ENCODE assay signal across 10 cellular contexts in genomic region chr19:14138576-14139265, GRCh38. TPM values are rescaled to one million over a fixed set of nuclear protein-coding genes. Genes with fewer than 3 reads are reported as not detected.
DNase-seq lines count a peak whose midpoint lies in the region; ATAC-seq, FAIRE-seq and TF ChIP-seq lines count a peak whose summit lies in the region.
"Had no signal": no experiment of that assay in that cellular context is flagged by ENCODE, and none has a peak within 500 bp of the region (broad histone marks: within the 10 kb centered on the region; RNA-seq: fewer than 3 reads in every experiment).

No MANE protein-coding gene starts in this region.

- WGBS in adrenal gland, 4 donors = 72 to 82% (median 80%) methylated on average over 9 of the region's 9 CpGs

- peak overlapping the region; percentile 60 for H3K4me3 Mint-ChIP-seq in activated T-cell treated with anti-CD3 and anti-CD28 coated beads, Interleukin-2, amount 50 U/mL, for 4 hours

- H3K27me3 Mint-ChIP-seq in activated T-cell treated with anti-CD3 and anti-CD28 coated beads, Interleukin-2, amount 50 U/mL, for 4 hours (ENCODE audit: low read depth) = no peaks in the 10 kb centered on the region

- no peaks in the 10 kb centered on the region for H3K9me3 Mint-ChIP-seq in activated T-cell treated with anti-CD3 and anti-CD28 coated beads, Interleukin-2, amount 50 U/mL, for 4 hours

- peaks cover 8% of the 10 kb centered on the region for H3K79me2 ChIP-seq in keratinocyte (ENCODE audit: control insufficient read depth, insufficient read depth, low read length)

- H3K27ac ChIP-seq in adrenal gland (peak overlapping the region in 3 of 5 donors; percentile 23 to 67 (median 66)), keratinocyte (ENCODE audit: control insufficient read depth, insufficient read depth, low read length) (no peak overlapping the region), thoracic aorta (peak overlapping the region; percentile 93 to 95)

- TF ChIP-seq CTCF in adrenal gland (IDR thresholded peaks at IDR 0.05) = no peak
- TF ChIP-seq CTCF in keratinocyte (optimal IDR thresholded peaks at IDR 0.05 in 1 of 3, IDR thresholded peaks at IDR 0.05 in 1 of 3, conservative IDR thresholded peaks at IDR 0.05 in 1 of 3; ENCODE audit: extremely low read depth in 1 of 3, insufficient read depth in 2 of 3, low read length in 3 of 3) = no peak
- no peak for TF ChIP-seq CTCF in thoracic aorta (IDR thresholded peaks at IDR 0.05)

- H3K4me3 ChIP-seq in adrenal gland (no peak overlapping the region), keratinocyte (ENCODE audit: control insufficient read depth in 2 of 3, extremely low read depth in 1 of 3, insufficient read depth in 2 of 3, low read depth in 1 of 3, low read length in 3 of 3) (peak overlapping the region in 1 of 3 experiments; percentile 18), thoracic aorta (peak overlapping the region; percentile 2)

- intact Hi-C loops in adrenal gland (cut with DNase I) (loop anchor here in 1 of 2 donors (10.0 kb wide), 1 partner anchor 54 kb away; the partner anchor contains the start of gene C19orf67), sciatic nerve (cut with DNase I) (loop anchor here (10.0 kb wide), 1 partner anchor 54 kb away; the partner anchor contains the start of gene C19orf67)

- H4K20me1 ChIP-seq in keratinocyte (ENCODE audit: control insufficient read depth, extremely low read depth, insufficient read depth, low read length) = no peaks in the 10 kb centered on the region

- no peak overlapping the region for H2AFZ ChIP-seq in keratinocyte (ENCODE audit: control insufficient read depth, low read length)

- FAIRE-seq in keratinocyte (lab: Jason Lieb, UNC) = no peak
- no peak for FAIRE-seq in GM12891 (lab: Jason Lieb, UNC)
- FAIRE-seq: endometrium had no signal

- H3K4me1 ChIP-seq in adrenal gland (replicated peaks in 1 of 2) = peaks cover 4 to 24% of the 10 kb centered on the region in 2 donors
- peaks cover 13% of the 10 kb centered on the region for H3K4me1 ChIP-seq in keratinocyte (ENCODE audit: control insufficient read depth, extremely low read depth, insufficient read depth, low read length)
- H3K4me1 ChIP-seq in thoracic aorta (ENCODE audit: control insufficient read depth in 1 of 2, low read depth in 2 of 2) = peaks cover 16 to 28% of the 10 kb centered on the region in 2 donors

- peaks cover 2% of the 10 kb centered on the region for H3K9me1 ChIP-seq in keratinocyte (ENCODE audit: control insufficient read depth, extremely low read depth, insufficient read depth, low read length)

- peak overlapping the region; percentile 12 for H3K4me2 ChIP-seq in keratinocyte (ENCODE audit: control insufficient read depth, extremely low read depth, insufficient read depth, low read depth, low read length)

- peaks cover 7% of the 10 kb centered on the region for H3K36me3 Mint-ChIP-seq in activated T-cell treated with anti-CD3 and anti-CD28 coated beads, Interleukin-2, amount 50 U/mL, for 4 hours (ENCODE audit: insufficient read depth)

- TF ChIP-seq POLR2A in adrenal gland (IDR thresholded peaks at IDR 0.05) = no peak
- TF ChIP-seq POLR2A in GM12891 (IDR thresholded peaks at IDR 0.05; ENCODE audit: low read depth, low read length) = no peak

- no peak overlapping the region for H3K9ac ChIP-seq in keratinocyte (ENCODE audit: control insufficient read depth, extremely low read depth, insufficient read depth, low read length)

- H3K9me3 ChIP-seq in adrenal gland (replicated peaks in 1 of 3) = no peaks in the 10 kb centered on the region
- no peaks in the 10 kb centered on the region for H3K9me3 ChIP-seq in keratinocyte (ENCODE audit: control insufficient read depth, low read depth, low read length)
- no peaks in the 10 kb centered on the region for H3K9me3 ChIP-seq in thoracic aorta

- no peak for ATAC-seq in activated T-cell treated with anti-CD3 and anti-CD28 coated beads, Interleukin-2, amount 50 U/mL, for 4 hours
- ATAC-seq in thoracic aorta (ENCODE audit: insufficient number of reproducible peaks, low FRiP score, low read depth) (no peak), sciatic nerve (no peak)

- dilution Hi-C loops in keratinocyte (cut with MboI; ENCODE audit: extremely low pct_ligation_motif_present, low sequenced_read_pairs) = no loop called here

- DNase-seq in activated T-cell treated with anti-CD3 and anti-CD28 coated beads, Interleukin-2, amount 50 U/mL, for 4 hours = no peak
- no peak for DNase-seq in activated T-cell treated with anti-CD3 and anti-CD28 coated beads, Interleukin-2, amount 50 U/mL, for 1 hour
- DNase-seq in adrenal gland (no peak), keratinocyte (ENCODE audit: low read depth, low spot score) (no peak), thoracic aorta (ENCODE audit: low spot score) (no peak), GM12891 (ENCODE audit: insufficient read length, low spot score) (no peak), sciatic nerve (ENCODE audit: low spot score) (no peak), NCI-H2107 treated with DMSO at 0.1 percent for 48 hours (lab: John Stamatoyannopoulos, UW; ENCODE audit: unreplicated experiment) (no peak)
- DNase-seq: T1000 had no signal

- H3K27me3 ChIP-seq in adrenal gland (no peaks in the 10 kb centered on the region), keratinocyte (ENCODE audit: control insufficient read depth, extremely low read depth, insufficient read depth, low read length) (no peaks in the 10 kb centered on the region), thoracic aorta (replicated peaks; ENCODE audit: insufficient read depth) (no peaks in the 10 kb centered on the region)

- H3K4me1 Mint-ChIP-seq in activated T-cell treated with anti-CD3 and anti-CD28 coated beads, Interleukin-2, amount 50 U/mL, for 4 hours (ENCODE audit: low read depth) = peaks cover 38% of the 10 kb centered on the region

- H3K36me3 ChIP-seq in adrenal gland (replicated peaks in 1 of 2) (no peaks in the 10 kb centered on the region), keratinocyte (ENCODE audit: control insufficient read depth in 2 of 2, extremely low read depth in 1 of 2, insufficient read depth in 2 of 2, low read length in 2 of 2) (no peaks in the 10 kb centered on the region), thoracic aorta (no peaks in the 10 kb centered on the region)

RNA-seq across cellular contexts. Expression of gene ASF1B, which starts 2.3 kb away (rescaled TPM):
- total RNA-seq in activated T-cell treated with anti-CD3 and anti-CD28 coated beads, Interleukin-2, amount 50 U/mL, for 4 hours = 10 to 100 TPM; 18.5 to 26.7 (median 21.0) TPM
- 1 to 10 TPM in 7 of 8 donors, under 1 TPM in 1; 0.48 to 8.2 (median 2.2) TPM for total RNA-seq in adrenal gland
- polyA plus RNA-seq in adrenal gland = 1 to 10 TPM in 1 of 3 donors, under 1 TPM in 2; 0.72 to 1.6 (median 0.74) TPM
- 2.1 to 13.1 TPM (median 7.8 TPM) in 3 replicates for polyA plus RNA-seq in keratinocyte
- not detected for polyA plus RNA-seq in keratinocyte (2011; ENCODE audit: low read depth)
- 3.8 and 3.9 TPM in 2 replicates for polyA plus RNA-seq in keratinocyte (2011; cell fraction: cytosol; rRNA removed)
- 1.7 and 1.9 TPM in 2 replicates for polyA plus RNA-seq in keratinocyte (2011; cell fraction: nucleus; rRNA removed)
- polyA plus RNA-seq in keratinocyte (2012; ENCODE audit: low replicate concordance) = 0.24 and 11.8 TPM in 2 replicates
- 1.8 to 10.6 TPM (median 8.2 TPM) in 3 replicates for polyA minus RNA-seq in keratinocyte
- polyA minus RNA-seq in keratinocyte (2011; cell fraction: cytosol; rRNA and poly(A)+ RNA removed) = 3.1 TPM
- 1.7 and 2.0 TPM in 2 replicates for polyA minus RNA-seq in keratinocyte (2011; cell fraction: nucleus; rRNA and poly(A)+ RNA removed)
- total RNA-seq in thoracic aorta = 1 to 10 TPM in 1 of 2 donors, under 1 TPM in 1; 0.14 to 1.1 TPM
- 59.6 TPM for polyA plus RNA-seq in GM12891 (2012; ENCODE audit: low read depth, missing spikeins)
- 0.22 TPM for total RNA-seq in sciatic nerve

RNA-seq across cellular contexts. Expression of gene PRKACA, which starts 21.2 kb away (rescaled TPM):
- total RNA-seq in activated T-cell treated with anti-CD3 and anti-CD28 coated beads, Interleukin-2, amount 50 U/mL, for 4 hours = 10 to 100 TPM; 45.0 to 46.1 (median 45.3) TPM
- 100 to 1,000 TPM; 106 to 457 (median 189) TPM for total RNA-seq in adrenal gland
- polyA plus RNA-seq in adrenal gland = 100 to 1,000 TPM; 145 to 352 (median 155) TPM
- 10.1 to 57.2 TPM (median 13.7 TPM) in 3 replicates for polyA plus RNA-seq in keratinocyte
- 9.4 TPM for polyA plus RNA-seq in keratinocyte (2011; ENCODE audit: low read depth)
- 30.5 and 39.1 TPM in 2 replicates for polyA plus RNA-seq in keratinocyte (2011; cell fraction: cytosol; rRNA removed)
- 22.1 and 26.0 TPM in 2 replicates for polyA plus RNA-seq in keratinocyte (2011; cell fraction: nucleus; rRNA removed)
- 26.5 and 53.2 TPM in 2 replicates for polyA plus RNA-seq in keratinocyte (2012; ENCODE audit: low replicate concordance)
- 23.2 to 80.7 TPM (median 31.9 TPM) in 3 replicates for polyA minus RNA-seq in keratinocyte
- 20.9 TPM for polyA minus RNA-seq in keratinocyte (2011; cell fraction: cytosol; rRNA and poly(A)+ RNA removed)
- polyA minus RNA-seq in keratinocyte (2011; cell fraction: nucleus; rRNA and poly(A)+ RNA removed) = 7.9 and 12.6 TPM in 2 replicates
- 100 to 1,000 TPM in 1 of 2 donors, 10 to 100 TPM in 1; 93.2 to 107 TPM for total RNA-seq in thoracic aorta
- 26.6 TPM for polyA plus RNA-seq in GM12891 (2012; ENCODE audit: low read depth, missing spikeins)
- total RNA-seq in sciatic nerve = 78.0 TPM

RNA-seq across cellular contexts. Expression of gene SAMD1, which starts 48.2 kb away (rescaled TPM):
- total RNA-seq in activated T-cell treated with anti-CD3 and anti-CD28 coated beads, Interleukin-2, amount 50 U/mL, for 4 hours = 100 to 1,000 TPM in 2 of 3 donors, 10 to 100 TPM in 1; 90.0 to 130 (median 112) TPM
- total RNA-seq in adrenal gland = 10 to 100 TPM; 13.2 to 40.6 (median 27.2) TPM
- polyA plus RNA-seq in adrenal gland = 10 to 100 TPM; 10.0 to 41.9 (median 28.4) TPM
- polyA plus RNA-seq in keratinocyte = 5.3 to 11.3 TPM (median 7.3 TPM) in 3 replicates
- polyA plus RNA-seq in keratinocyte (2011; ENCODE audit: low read depth) = 6.5 TPM
- polyA plus RNA-seq in keratinocyte (2011; cell fraction: cytosol; rRNA removed) = 5.3 and 11.3 TPM in 2 replicates
- polyA plus RNA-seq in keratinocyte (2011; cell fraction: nucleus; rRNA removed) = 14.1 and 16.5 TPM in 2 replicates
- 13.6 and 19.5 TPM in 2 replicates for polyA plus RNA-seq in keratinocyte (2012; ENCODE audit: low replicate concordance)
- 4.1 to 14.1 TPM (median 5.3 TPM) in 3 replicates for polyA minus RNA-seq in keratinocyte
- 15.9 TPM for polyA minus RNA-seq in keratinocyte (2011; cell fraction: cytosol; rRNA and poly(A)+ RNA removed)
- 5.1 and 5.6 TPM in 2 replicates for polyA minus RNA-seq in keratinocyte (2011; cell fraction: nucleus; rRNA and poly(A)+ RNA removed)
- 10 to 100 TPM in 1 of 2 donors, 1 to 10 TPM in 1; 8.9 to 27.5 TPM for total RNA-seq in thoracic aorta
- 20.3 TPM for polyA plus RNA-seq in GM12891 (2012; ENCODE audit: low read depth, missing spikeins)
- 22.2 TPM for total RNA-seq in sciatic nerve

RNA-seq across cellular contexts. Expression of gene C19orf67, which starts 53.1 kb away (rescaled TPM):
- total RNA-seq in activated T-cell treated with anti-CD3 and anti-CD28 coated beads, Interleukin-2, amount 50 U/mL, for 4 hours = under 1 TPM in 1 of 3 donors, not detected in 2; 0.48 TPM
- total RNA-seq in adrenal gland (not detected), thoracic aorta (not detected), sciatic nerve (not detected)
- polyA plus RNA-seq in adrenal gland (not detected), keratinocyte (not detected in 3 replicates)
- polyA plus RNA-seq in keratinocyte (2011; ENCODE audit: low read depth) = not detected
- polyA plus RNA-seq in keratinocyte (2011; cell fraction: cytosol; rRNA removed) = not detected in 2 replicates
- not detected in 2 replicates for polyA plus RNA-seq in keratinocyte (2011; cell fraction: nucleus; rRNA removed)
- polyA plus RNA-seq in keratinocyte (2012; ENCODE audit: low replicate concordance) = not detected in 2 replicates
- polyA minus RNA-seq in keratinocyte = not detected in 3 replicates
- not detected for polyA minus RNA-seq in keratinocyte (2011; cell fraction: cytosol; rRNA and poly(A)+ RNA removed)
- not detected in 2 replicates for polyA minus RNA-seq in keratinocyte (2011; cell fraction: nucleus; rRNA and poly(A)+ RNA removed)
- polyA plus RNA-seq in GM12891 (2012; ENCODE audit: low read depth, missing spikeins) = 0.06 TPM
